Comparison of ENCODE assay signal across 26 cellular contexts in the genomic region with DNA sequence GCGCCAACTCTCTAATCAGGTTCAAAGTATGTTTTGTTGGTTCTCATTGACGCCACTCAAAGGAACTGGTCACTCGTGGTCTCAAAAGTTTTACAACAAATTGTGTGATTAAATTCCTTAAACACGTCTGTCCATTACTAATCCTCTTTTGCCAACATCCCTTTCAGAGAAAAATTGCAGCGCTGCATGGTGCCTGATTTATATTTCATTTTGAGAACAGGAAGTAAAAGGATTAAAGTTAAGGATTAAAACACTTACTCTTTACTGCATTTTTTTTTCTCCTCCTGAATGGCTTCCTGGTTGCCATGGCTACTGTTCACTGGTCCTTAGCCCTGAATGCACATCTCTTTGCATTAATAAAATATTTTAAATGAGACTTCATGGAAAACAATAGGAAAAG.
DNase-seq lines count a peak whose midpoint lies in the region; ATAC-seq, FAIRE-seq and TF ChIP-seq lines count a peak whose summit lies in the region.
"Had no signal": no experiment of that assay in that cellular context is flagged by ENCODE, and none has a peak within 500 bp of the region (broad histone marks: within the 10 kb centered on the region; RNA-seq: fewer than 3 reads in every experiment).

No MANE protein-coding gene starts in this region.

- H3K36me3 ChIP-seq in ACC112 (ENCODE audit: insufficient read depth, low read length) (no peaks in the 10 kb centered on the region), astrocyte (ENCODE audit: insufficient read depth, low read length) (peaks cover 8% of the 10 kb centered on the region), mesenchymal stem cell (ENCODE audit: control insufficient read depth in 1 of 2, insufficient read depth in 2 of 2, low read depth in 1 of 2, low read length in 2 of 2) (peaks cover 2 to 20% of the 10 kb centered on the region in 2 experiments)
- H3K36me3 ChIP-seq: ascending aorta, left ventricle myocardium inferior, pancreas, right atrium auricular region, vagina had no signal

- H3K9me3 Mint-ChIP-seq in astrocyte (ENCODE audit: unreplicated experiment), result no peaks in the 10 kb centered on the region
- H3K9me3 Mint-ChIP-seq: activated naive CD4-positive, alpha-beta T cell treated with anti-CD3 and anti-CD28 coated beads, Interleukin-2, amount 50 U/mL, for 24 hours; mesothelial cell of epicardium had no signal

- 96% methylated on average over 3 of the region's 5 CpGs for WGBS in mesenchymal stem cell

- no peak overlapping the region for H3K4me2 ChIP-seq in astrocyte (ENCODE audit: low read length)
- H3K4me2 ChIP-seq in mesenchymal stem cell (ENCODE audit: low read length, poor library complexity, severe bottlenecking), result no peak overlapping the region

- ATAC-seq in HG03280 (IDR thresholded peaks at IDR 0.05; ENCODE audit: unreplicated experiment) (no peak), left ventricle myocardium superior (no peak), sciatic nerve (no peak)
- ATAC-seq: foreskin keratinocyte; naive thymus-derived CD4-positive, alpha-beta T cell; pancreas; stimulated activated naive CD8-positive, alpha-beta T cell treated with anti-CD3 and anti-CD28 coated beads, Interleukin-15, Interleukin-2, amounts not matched to agents 100 U/mL and 50 U/mL, for 24 hours; WTC11 had no signal

- no peaks in the 10 kb centered on the region for H3K79me2 ChIP-seq in ACC112 (ENCODE audit: control insufficient read depth, insufficient read depth, low read length, unreplicated experiment)
- H3K79me2 ChIP-seq in astrocyte (ENCODE audit: insufficient read depth, low read length), result no peaks in the 10 kb centered on the region

- H3K27me3 Mint-ChIP-seq in astrocyte (ENCODE audit: low read depth, unreplicated experiment), result no peaks in the 10 kb centered on the region

- peak overlapping the region; percentile 8 for H3K9ac ChIP-seq in astrocyte (ENCODE audit: low read length)
- no peak overlapping the region for H3K9ac ChIP-seq in mesenchymal stem cell (ENCODE audit: low read length)

- peaks cover 16% of the 10 kb centered on the region for H3K36me3 Mint-ChIP-seq in astrocyte (ENCODE audit: low read depth, unreplicated experiment)
- H3K36me3 Mint-ChIP-seq: activated naive CD4-positive, alpha-beta T cell treated with anti-CD3 and anti-CD28 coated beads, Interleukin-2, amount 50 U/mL, for 24 hours; mesothelial cell of epicardium; naive thymus-derived CD4-positive, alpha-beta T cell; WTC11 had no signal

- no peak overlapping the region for H2BK12ac ChIP-seq in mesenchymal stem cell (ENCODE audit: low read length in 2 of 2)

- H2BK120ac ChIP-seq in mesenchymal stem cell (ENCODE audit: low read depth, low read length), result no peak overlapping the region

- H3K27ac Mint-ChIP-seq in astrocyte (ENCODE audit: unreplicated experiment), result no peak overlapping the region
- H3K27ac Mint-ChIP-seq: activated naive CD4-positive, alpha-beta T cell treated with anti-CD3 and anti-CD28 coated beads, Interleukin-2, amount 50 U/mL, for 24 hours; mesothelial cell of epicardium; naive thymus-derived CD4-positive, alpha-beta T cell; WTC11 had no signal

- H3K23ac ChIP-seq in mesenchymal stem cell (ENCODE audit: low read length in 2 of 2), result no peak overlapping the region

- H3K4ac ChIP-seq in mesenchymal stem cell (ENCODE audit: low read depth in 1 of 2, low read length in 2 of 2), result no peak overlapping the region

- H4K20me1 ChIP-seq in astrocyte (ENCODE audit: insufficient read depth, low read length), result no peaks in the 10 kb centered on the region

- H4K8ac ChIP-seq in mesenchymal stem cell (ENCODE audit: low read length), result no peak overlapping the region

- H3K27me3 ChIP-seq in ACC112 (ENCODE audit: insufficient read depth, low read length) (no peaks in the 10 kb centered on the region), astrocyte (ENCODE audit: insufficient read depth, low read length) (no peaks in the 10 kb centered on the region), mesenchymal stem cell (ENCODE audit: control insufficient read depth in 1 of 2, insufficient read depth in 1 of 2, low read length in 2 of 2) (no peaks in the 10 kb centered on the region)
- H3K27me3 ChIP-seq: ascending aorta, foreskin keratinocyte, pancreas, right atrium auricular region, vagina had no signal

- DNase-seq in MV-4-11 (lab: John Stamatoyannopoulos, UW) (peak; percentile 67), astrocyte (ENCODE audit: low read depth) (no peak), mesenchymal stem cell (no peak), left ventricle myocardium superior (no peak), GM20000 (ENCODE audit: low spot score) (no peak), sciatic nerve (ENCODE audit: low spot score) (no peak)
- DNase-seq: effector CD4-positive, alpha-beta T cell; erythroblast; foreskin keratinocyte; KG1; left ventricle myocardium inferior; naive thymus-derived CD4-positive, alpha-beta T cell; NCI-H1436 treated with DMSO at 0.1 percent for 48 hours; NCI-H510A treated with DMSO at 0.1 percent for 48 hours; pancreas; stimulated activated naive CD8-positive, alpha-beta T cell treated with anti-CD3 and anti-CD28 coated beads, Interleukin-15, Interleukin-2, amounts not matched to agents 100 U/mL and 50 U/mL, for 24 hours had no signal

- TF ChIP-seq CTCF in astrocyte (IDR thresholded peaks at IDR 0.05; ENCODE audit: insufficient read depth, low read depth, low read length) (no peak), GM20000 (IDR thresholded peaks at IDR 0.05; ENCODE audit: extremely low read depth, missing control alignments) (no peak)

- intact Hi-C loops in left ventricle myocardium superior (cut with micrococcal nuclease), result no loop called here
- intact Hi-C loops in sciatic nerve (cut with DNase I), result no loop called here

- H3K79me1 ChIP-seq in mesenchymal stem cell (replicated peaks; ENCODE audit: low read length, poor library complexity, severe bottlenecking), result peaks cover 15% of the 10 kb centered on the region

- no peak overlapping the region for H2BK5ac ChIP-seq in mesenchymal stem cell (ENCODE audit: low read depth, low read length, poor library complexity, severe bottlenecking)

- H2BK15ac ChIP-seq in mesenchymal stem cell (ENCODE audit: low read depth, poor library complexity, severe bottlenecking), result no peak overlapping the region

- H3K14ac ChIP-seq in mesenchymal stem cell (ENCODE audit: low read length in 2 of 2), result no peak overlapping the region

- H2AFZ ChIP-seq in ACC112 (ENCODE audit: low read length, unreplicated experiment), result no peak overlapping the region
- no peak overlapping the region for H2AFZ ChIP-seq in astrocyte (ENCODE audit: low read depth, low read length)
- H2AFZ ChIP-seq in mesenchymal stem cell (ENCODE audit: low read depth, low read length), result no peak overlapping the region

- peak overlapping the region; percentile 5 for H2AK5ac ChIP-seq in mesenchymal stem cell (ENCODE audit: low read length, severe bottlenecking)

- H3K27ac ChIP-seq in ACC112 (ENCODE audit: low read depth, low read length) (peak overlapping the region; percentile 77), astrocyte (ENCODE audit: low read depth, low read length) (peak overlapping the region; percentile 29), mesenchymal stem cell (ENCODE audit: low read length, poor library complexity, severe bottlenecking) (no peak overlapping the region)
- H3K27ac ChIP-seq: ascending aorta, C4-2B, foreskin keratinocyte, left ventricle myocardium inferior, pancreas, right atrium auricular region, vagina had no signal

- peak; percentile 5 for FAIRE-seq in astrocyte (lab: Jason Lieb, UNC)
- FAIRE-seq: GM19239, pancreas had no signal

- no peak overlapping the region for H3K18ac ChIP-seq in mesenchymal stem cell (ENCODE audit: low read depth in 1 of 2, low read length in 2 of 2)

- H3K4me1 ChIP-seq in ACC112 (ENCODE audit: control insufficient read depth, insufficient read depth, low read length, unreplicated experiment) (peaks cover 25% of the 10 kb centered on the region), astrocyte (ENCODE audit: insufficient read depth, low read length) (peaks cover 31% of the 10 kb centered on the region), mesenchymal stem cell (ENCODE audit: control insufficient read depth, insufficient read depth, low read depth, low read length) (peaks cover 2% of the 10 kb centered on the region)
- H3K4me1 ChIP-seq: foreskin keratinocyte, left ventricle myocardium inferior, right atrium auricular region had no signal

- H4K91ac ChIP-seq in mesenchymal stem cell (ENCODE audit: low read length), result no peak overlapping the region

- H3K9me3 ChIP-seq in astrocyte (ENCODE audit: insufficient read depth, low read depth, low read length) (no peaks in the 10 kb centered on the region), mesenchymal stem cell (ENCODE audit: control insufficient read depth, low read length) (no peaks in the 10 kb centered on the region)
- H3K9me3 ChIP-seq: ascending aorta, left ventricle myocardium inferior, pancreas, right atrium auricular region, vagina had no signal

- no peak overlapping the region for H3K4me3 Mint-ChIP-seq in astrocyte (ENCODE audit: unreplicated experiment)
- H3K4me3 Mint-ChIP-seq: activated naive CD4-positive, alpha-beta T cell treated with anti-CD3 and anti-CD28 coated beads, Interleukin-2, amount 50 U/mL, for 24 hours; mesothelial cell of epicardium; naive thymus-derived CD4-positive, alpha-beta T cell; WTC11 had no signal

- H3K4me3 ChIP-seq in ACC112 (ENCODE audit: low read depth, low read length) (no peak overlapping the region), astrocyte (ENCODE audit: insufficient read depth, low read depth, low read length) (no peak overlapping the region), mesenchymal stem cell (ENCODE audit: insufficient read depth in 1 of 2, low read depth in 1 of 2, low read length in 2 of 2) (no peak overlapping the region)
- H3K4me3 ChIP-seq: ascending aorta, left ventricle myocardium inferior, pancreas, right atrium auricular region, vagina had no signal

- peaks cover 23% of the 10 kb centered on the region for H3K4me1 Mint-ChIP-seq in astrocyte (ENCODE audit: low read depth, unreplicated experiment)
- H3K4me1 Mint-ChIP-seq: activated naive CD4-positive, alpha-beta T cell treated with anti-CD3 and anti-CD28 coated beads, Interleukin-2, amount 50 U/mL, for 24 hours; naive thymus-derived CD4-positive, alpha-beta T cell had no signal
